In the genomic region with DNA sequence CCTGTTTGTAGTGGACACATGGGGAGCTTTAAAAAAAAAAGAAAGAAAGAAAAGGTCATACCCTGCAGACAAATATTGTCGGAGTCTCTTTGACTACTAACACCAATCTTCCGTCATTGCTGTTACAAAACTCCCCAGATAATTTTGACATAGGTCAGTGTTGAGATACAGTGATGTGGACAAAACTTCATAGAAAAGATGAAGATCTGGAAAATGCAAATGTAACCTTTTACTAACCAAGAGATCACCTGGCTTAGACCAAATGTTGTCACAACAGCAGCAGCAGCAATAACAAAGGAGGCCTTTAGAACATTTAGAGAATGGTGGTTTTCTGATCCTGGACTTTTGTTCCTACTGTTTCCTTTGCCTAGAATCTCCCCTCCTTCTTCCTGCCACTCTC, we compare ENCODE assay signal across 3 cellular contexts.
TF ChIP-seq lines count a peak whose summit lies in the region.

No MANE protein-coding gene starts in this region.

TF ChIP-seq in SK-N-SH, 30 proteins besides CTCF, POLR2A, EP300 and RAD21 (continues in another document):
- TF ChIP-seq, protein P1, sequence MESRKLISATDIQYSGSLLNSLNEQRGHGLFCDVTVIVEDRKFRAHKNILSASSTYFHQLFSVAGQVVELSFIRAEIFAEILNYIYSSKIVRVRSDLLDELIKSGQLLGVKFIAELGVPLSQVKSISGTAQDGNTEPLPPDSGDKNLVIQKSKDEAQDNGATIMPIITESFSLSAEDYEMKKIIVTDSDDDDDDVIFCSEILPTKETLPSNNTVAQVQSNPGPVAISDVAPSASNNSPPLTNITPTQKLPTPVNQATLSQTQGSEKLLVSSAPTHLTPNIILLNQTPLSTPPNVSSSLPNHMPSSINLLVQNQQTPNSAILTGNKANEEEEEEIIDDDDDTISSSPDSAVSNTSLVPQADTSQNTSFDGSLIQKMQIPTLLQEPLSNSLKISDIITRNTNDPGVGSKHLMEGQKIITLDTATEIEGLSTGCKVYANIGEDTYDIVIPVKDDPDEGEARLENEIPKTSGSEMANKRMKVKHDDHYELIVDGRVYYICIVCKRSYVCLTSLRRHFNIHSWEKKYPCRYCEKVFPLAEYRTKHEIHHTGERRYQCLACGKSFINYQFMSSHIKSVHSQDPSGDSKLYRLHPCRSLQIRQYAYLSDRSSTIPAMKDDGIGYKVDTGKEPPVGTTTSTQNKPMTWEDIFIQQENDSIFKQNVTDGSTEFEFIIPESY (IDR thresholded peaks at IDR 0.05; ENCODE audit: borderline replicate concordance, low read depth) = no peak
- TF ChIP-seq USF2 (IDR thresholded peaks at IDR 0.05; ENCODE audit: borderline replicate concordance, low read depth, low read length) (no peak), YY1 (IDR thresholded peaks at IDR 0.05; ENCODE audit: low read depth) (no peak), FOSL2 (IDR thresholded peaks at IDR 0.05; ENCODE audit: borderline replicate concordance, low read depth) (no peak), GATA2 (CRISPR knock-in tag; IDR thresholded peaks at IDR 0.05) (no peak), MAX (IDR thresholded peaks at IDR 0.05; ENCODE audit: low read depth) (no peak), TCF12 (IDR thresholded peaks at IDR 0.05) (no peak), SMC3 (IDR thresholded peaks at IDR 0.05; ENCODE audit: low read depth, low read length) (no peak), EZH2phosphoT487 (IDR thresholded peaks at IDR 0.05; ENCODE audit: borderline replicate concordance, low read depth) (no peak), RCOR1 (IDR thresholded peaks at IDR 0.05; ENCODE audit: low read length) (no peak), TAF1 (IDR thresholded peaks at IDR 0.05; ENCODE audit: borderline replicate concordance, low read depth, low read length) (no peak), ELF1 (IDR thresholded peaks at IDR 0.05) (no peak), RXRA (IDR thresholded peaks at IDR 0.05; ENCODE audit: borderline replicate concordance, low read depth) (no peak)

TF ChIP-seq in SK-N-SH treated with all-trans-retinoic acid at 6 μM for 48 hours, 23 proteins besides CTCF, POLR2A, EP300 and RAD21:
- TF ChIP-seq, protein P2, sequence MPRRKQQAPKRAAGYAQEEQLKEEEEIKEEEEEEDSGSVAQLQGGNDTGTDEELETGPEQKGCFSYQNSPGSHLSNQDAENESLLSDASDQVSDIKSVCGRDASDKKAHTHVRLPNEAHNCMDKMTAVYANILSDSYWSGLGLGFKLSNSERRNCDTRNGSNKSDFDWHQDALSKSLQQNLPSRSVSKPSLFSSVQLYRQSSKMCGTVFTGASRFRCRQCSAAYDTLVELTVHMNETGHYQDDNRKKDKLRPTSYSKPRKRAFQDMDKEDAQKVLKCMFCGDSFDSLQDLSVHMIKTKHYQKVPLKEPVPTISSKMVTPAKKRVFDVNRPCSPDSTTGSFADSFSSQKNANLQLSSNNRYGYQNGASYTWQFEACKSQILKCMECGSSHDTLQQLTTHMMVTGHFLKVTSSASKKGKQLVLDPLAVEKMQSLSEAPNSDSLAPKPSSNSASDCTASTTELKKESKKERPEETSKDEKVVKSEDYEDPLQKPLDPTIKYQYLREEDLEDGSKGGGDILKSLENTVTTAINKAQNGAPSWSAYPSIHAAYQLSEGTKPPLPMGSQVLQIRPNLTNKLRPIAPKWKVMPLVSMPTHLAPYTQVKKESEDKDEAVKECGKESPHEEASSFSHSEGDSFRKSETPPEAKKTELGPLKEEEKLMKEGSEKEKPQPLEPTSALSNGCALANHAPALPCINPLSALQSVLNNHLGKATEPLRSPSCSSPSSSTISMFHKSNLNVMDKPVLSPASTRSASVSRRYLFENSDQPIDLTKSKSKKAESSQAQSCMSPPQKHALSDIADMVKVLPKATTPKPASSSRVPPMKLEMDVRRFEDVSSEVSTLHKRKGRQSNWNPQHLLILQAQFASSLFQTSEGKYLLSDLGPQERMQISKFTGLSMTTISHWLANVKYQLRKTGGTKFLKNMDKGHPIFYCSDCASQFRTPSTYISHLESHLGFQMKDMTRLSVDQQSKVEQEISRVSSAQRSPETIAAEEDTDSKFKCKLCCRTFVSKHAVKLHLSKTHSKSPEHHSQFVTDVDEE (CRISPR knock-in tag; IDR thresholded peaks at IDR 0.05) = no peak
- TF ChIP-seq ZNF565 (CRISPR knock-in tag; conservative IDR thresholded peaks at IDR 0.05; ENCODE audit: low read depth) (no peak), RARB (CRISPR knock-in tag; IDR thresholded peaks at IDR 0.05) (no peak), ESRRG (CRISPR knock-in tag; IDR thresholded peaks at IDR 0.05) (no peak), ARNTL (CRISPR knock-in tag; IDR thresholded peaks at IDR 0.05; ENCODE audit: borderline replicate concordance, low read depth) (no peak), TCF4 (CRISPR knock-in tag; IDR thresholded peaks at IDR 0.05; ENCODE audit: borderline replicate concordance) (no peak), ZFP30 (CRISPR knock-in tag; IDR thresholded peaks at IDR 0.05) (no peak), ISL1 (CRISPR knock-in tag; IDR thresholded peaks at IDR 0.05) (no peak), PPARA (CRISPR knock-in tag; IDR thresholded peaks at IDR 0.05; ENCODE audit: borderline replicate concordance) (no peak), ZNF8 (CRISPR knock-in tag; IDR thresholded peaks at IDR 0.05) (no peak), CSDC2 (CRISPR knock-in tag; IDR thresholded peaks at IDR 0.05) (no peak), GLIS3 (CRISPR knock-in tag; IDR thresholded peaks at IDR 0.05) (no peak)
- TF ChIP-seq, protein P3, sequence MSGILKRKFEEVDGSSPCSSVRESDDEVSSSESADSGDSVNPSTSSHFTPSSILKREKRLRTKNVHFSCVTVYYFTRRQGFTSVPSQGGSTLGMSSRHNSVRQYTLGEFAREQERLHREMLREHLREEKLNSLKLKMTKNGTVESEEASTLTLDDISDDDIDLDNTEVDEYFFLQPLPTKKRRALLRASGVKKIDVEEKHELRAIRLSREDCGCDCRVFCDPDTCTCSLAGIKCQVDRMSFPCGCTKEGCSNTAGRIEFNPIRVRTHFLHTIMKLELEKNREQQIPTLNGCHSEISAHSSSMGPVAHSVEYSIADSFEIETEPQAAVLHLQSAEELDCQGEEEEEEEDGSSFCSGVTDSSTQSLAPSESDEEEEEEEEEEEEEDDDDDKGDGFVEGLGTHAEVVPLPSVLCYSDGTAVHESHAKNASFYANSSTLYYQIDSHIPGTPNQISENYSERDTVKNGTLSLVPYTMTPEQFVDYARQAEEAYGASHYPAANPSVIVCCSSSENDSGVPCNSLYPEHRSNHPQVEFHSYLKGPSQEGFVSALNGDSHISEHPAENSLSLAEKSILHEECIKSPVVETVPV (CRISPR knock-in tag; IDR thresholded peaks at IDR 0.05) = no peak
- TF ChIP-seq, protein P4, sequence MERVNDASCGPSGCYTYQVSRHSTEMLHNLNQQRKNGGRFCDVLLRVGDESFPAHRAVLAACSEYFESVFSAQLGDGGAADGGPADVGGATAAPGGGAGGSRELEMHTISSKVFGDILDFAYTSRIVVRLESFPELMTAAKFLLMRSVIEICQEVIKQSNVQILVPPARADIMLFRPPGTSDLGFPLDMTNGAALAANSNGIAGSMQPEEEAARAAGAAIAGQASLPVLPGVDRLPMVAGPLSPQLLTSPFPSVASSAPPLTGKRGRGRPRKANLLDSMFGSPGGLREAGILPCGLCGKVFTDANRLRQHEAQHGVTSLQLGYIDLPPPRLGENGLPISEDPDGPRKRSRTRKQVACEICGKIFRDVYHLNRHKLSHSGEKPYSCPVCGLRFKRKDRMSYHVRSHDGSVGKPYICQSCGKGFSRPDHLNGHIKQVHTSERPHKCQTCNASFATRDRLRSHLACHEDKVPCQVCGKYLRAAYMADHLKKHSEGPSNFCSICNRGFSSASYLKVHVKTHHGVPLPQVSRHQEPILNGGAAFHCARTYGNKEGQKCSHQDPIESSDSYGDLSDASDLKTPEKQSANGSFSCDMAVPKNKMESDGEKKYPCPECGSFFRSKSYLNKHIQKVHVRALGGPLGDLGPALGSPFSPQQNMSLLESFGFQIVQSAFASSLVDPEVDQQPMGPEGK (CRISPR knock-in tag; IDR thresholded peaks at IDR 0.05; ENCODE audit: borderline replicate concordance) = no peak

TF ChIP-seq in IMR-90, 13 proteins besides CTCF, POLR2A, EP300 and RAD21:
- TF ChIP-seq FOS (IDR thresholded peaks at IDR 0.05; ENCODE audit: low read depth, low read length) (no peak), MAZ (IDR thresholded peaks at IDR 0.05; ENCODE audit: borderline replicate concordance, low read depth, low read length) (no peak), CEBPB (IDR thresholded peaks at IDR 0.05; ENCODE audit: low read depth, low read length) (no peak), BHLHE40 (IDR thresholded peaks at IDR 0.05; ENCODE audit: low read depth, low read length) (no peak), RFX5 (IDR thresholded peaks at IDR 0.05; ENCODE audit: low read depth, low read length) (no peak), MXI1 (IDR thresholded peaks at IDR 0.05; ENCODE audit: borderline replicate concordance, low read depth, low read length) (no peak)
